In genomic region chr22:36274547-36274946, GRCh38 we compare ENCODE assay signal across 18 cellular contexts. TPM values are rescaled to one million over a fixed set of nuclear protein-coding genes. Genes with fewer than 3 reads are reported as not detected.
"Had no signal": no experiment of that assay in that cellular context is flagged by ENCODE, and none has a peak within 500 bp of the region (broad histone marks: within the 10 kb centered on the region; RNA-seq: fewer than 3 reads in every experiment).

No MANE protein-coding gene starts in this region.

- ATAC-seq: activated CD8-positive, alpha-beta memory T cell treated with anti-CD3 and anti-CD28 coated beads, Interleukin-2, amount 10 ng/mL, durations not matched to agents 7 days and 5 days; naive thymus-derived CD8-positive, alpha-beta T cell; psoas muscle; right cardiac atrium had no signal

- H3K4me3 Mint-ChIP-seq: activated CD4-positive, alpha-beta memory T cell treated with anti-CD3 and anti-CD28 coated beads, Interleukin-2, amount 10 ng/mL, durations not matched to agents 7 days and 5 days; activated CD8-positive, alpha-beta memory T cell treated with anti-CD3 and anti-CD28 coated beads, Interleukin-2, amount 10 ng/mL, durations not matched to agents 7 days and 5 days; activated naive CD8-positive, alpha-beta T cell treated with anti-CD3 and anti-CD28 coated beads for 36 hours; brain had no signal

- H3K27me3 ChIP-seq: esophagus muscularis mucosa, hepatocyte, upper lobe of left lung had no signal

- DNase-seq: activated CD4-positive, alpha-beta memory T cell treated with anti-CD3 and anti-CD28 coated beads, Interleukin-2, amount 10 ng/mL, durations not matched to agents 7 days and 5 days; activated CD8-positive, alpha-beta memory T cell treated with anti-CD3 and anti-CD28 coated beads, Interleukin-2, amount 10 ng/mL, durations not matched to agents 7 days and 5 days; activated naive CD8-positive, alpha-beta T cell treated with anti-CD3 and anti-CD28 coated beads for 36 hours; amygdala; central memory CD4-positive, alpha-beta T cell; mesendoderm; naive thymus-derived CD8-positive, alpha-beta T cell; psoas muscle; right cardiac atrium; stimulated activated CD4-positive, alpha-beta T cell treated with anti-CD3 and anti-CD28 coated beads, Interleukin-4, amount 100 ng/mL, for 1 hour; upper lobe of left lung; WERI-Rb-1 had no signal

- H2AFZ ChIP-seq: hepatocyte had no signal

- H3K4me2 ChIP-seq: hepatocyte, smooth muscle cell had no signal

- H3K79me2 ChIP-seq: hepatocyte had no signal

- H3K4me1 ChIP-seq: psoas muscle had no signal

- H3K4me3 ChIP-seq: coronary artery, esophagus muscularis mucosa, hepatocyte, psoas muscle, smooth muscle cell, thoracic aorta, upper lobe of left lung had no signal

- H3K27ac Mint-ChIP-seq: activated CD4-positive, alpha-beta memory T cell treated with anti-CD3 and anti-CD28 coated beads, Interleukin-2, amount 10 ng/mL, durations not matched to agents 7 days and 5 days; activated CD8-positive, alpha-beta memory T cell treated with anti-CD3 and anti-CD28 coated beads, Interleukin-2, amount 10 ng/mL, durations not matched to agents 7 days and 5 days; activated naive CD8-positive, alpha-beta T cell treated with anti-CD3 and anti-CD28 coated beads for 36 hours; brain had no signal

- H3K27ac ChIP-seq: coronary artery, esophagus muscularis mucosa, hepatocyte, psoas muscle, thoracic aorta, upper lobe of left lung, WERI-Rb-1 had no signal

- H3K36me3 ChIP-seq: thoracic aorta, WERI-Rb-1 had no signal

- H3K9me3 ChIP-seq: esophagus muscularis mucosa, psoas muscle, thoracic aorta, upper lobe of left lung had no signal

- H3K27me3 Mint-ChIP-seq: activated CD4-positive, alpha-beta memory T cell treated with anti-CD3 and anti-CD28 coated beads, Interleukin-2, amount 10 ng/mL, durations not matched to agents 7 days and 5 days; activated CD8-positive, alpha-beta memory T cell treated with anti-CD3 and anti-CD28 coated beads, Interleukin-2, amount 10 ng/mL, durations not matched to agents 7 days and 5 days; activated naive CD8-positive, alpha-beta T cell treated with anti-CD3 and anti-CD28 coated beads for 36 hours; brain; naive thymus-derived CD8-positive, alpha-beta T cell had no signal

- H3K9me3 Mint-ChIP-seq: activated CD4-positive, alpha-beta memory T cell treated with anti-CD3 and anti-CD28 coated beads, Interleukin-2, amount 10 ng/mL, durations not matched to agents 7 days and 5 days; activated naive CD8-positive, alpha-beta T cell treated with anti-CD3 and anti-CD28 coated beads for 36 hours; naive thymus-derived CD8-positive, alpha-beta T cell had no signal

RNA-seq across cellular contexts. Expression of gene APOL1, which starts 21.6 kb away (rescaled TPM):
- total RNA-seq: smooth muscle cell had no signal
